In the genomic region with DNA sequence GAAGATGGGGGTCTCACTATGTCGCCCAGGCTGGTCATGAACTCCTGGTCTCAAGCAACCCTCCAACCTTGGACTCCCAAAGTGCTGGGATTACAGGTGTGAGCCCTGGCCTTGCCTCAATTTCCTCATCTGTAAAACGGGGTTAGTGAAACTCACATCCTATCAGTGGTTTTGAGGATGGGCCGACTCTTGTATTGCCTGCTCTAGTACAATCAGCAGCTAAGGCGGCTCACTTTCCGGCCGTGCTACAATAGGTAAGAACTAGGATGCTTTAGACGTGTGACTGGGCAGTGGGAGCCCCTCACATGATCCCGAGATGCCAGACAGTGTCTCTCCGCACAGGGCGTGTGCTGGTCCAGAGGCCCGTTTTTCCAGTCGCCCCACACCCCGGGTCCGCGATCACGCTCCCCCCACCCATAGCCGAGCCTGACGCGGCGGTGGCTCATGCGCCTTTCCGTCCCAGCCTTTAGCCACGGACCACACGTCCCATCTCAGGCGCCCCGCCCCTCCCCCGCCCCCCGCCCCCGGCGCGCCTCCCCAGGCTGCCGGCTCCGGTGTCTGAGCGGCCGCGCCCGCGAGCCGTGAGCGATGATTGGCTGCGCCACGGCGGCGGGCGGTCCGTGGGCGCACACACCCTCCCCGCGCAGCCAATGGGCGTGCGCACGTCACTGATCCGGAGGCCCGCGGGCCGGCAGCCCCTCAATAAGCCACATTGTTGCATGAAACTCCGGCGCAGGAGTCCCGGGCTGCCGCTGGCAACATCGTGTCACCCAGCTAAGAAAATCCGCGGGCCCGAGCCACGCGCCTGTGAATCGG, we compare ENCODE assay signal across 8 cellular contexts. TPM values are rescaled to one million over a fixed set of nuclear protein-coding genes. Genes with fewer than 3 reads are reported as not detected.
A peak's percentile ranks its signal among the peaks of the same experiment; 100 is the strongest.
DNase-seq lines count a peak whose midpoint lies in the region; ATAC-seq and TF ChIP-seq lines count a peak whose summit lies in the region.

TSS of gene HK2 (plus strand) at position 710 of the 816 bp plus-strand sequence. CDS start 454 bp downstream, outside the sequence.

- H3K27me3 ChIP-seq in CD8-positive, alpha-beta T cell (ENCODE audit: insufficient read depth, low read length): no peaks in the 10 kb centered on the region
- no peaks in the 10 kb centered on the region for H3K27me3 ChIP-seq in OCI-LY1 (ENCODE audit: insufficient read depth, low read length)

- H4K20me1 ChIP-seq in OCI-LY1 (ENCODE audit: insufficient read depth, low read length): no peaks in the 10 kb centered on the region; the same call in 1 of the 2 replicates

- H3K4me3 ChIP-seq in CD8-positive, alpha-beta T cell (ENCODE audit: low read depth, low read length): peak within 1 kb of the TSS; percentile 76
- H3K4me3 ChIP-seq in OCI-LY1 (ENCODE audit: low read depth, low read length, poor library complexity, severe bottlenecking): peak within 1 kb of the TSS; percentile 90
- H3K4me3 ChIP-seq in epithelial cell of esophagus (ENCODE audit: low read length): peak within 1 kb of the TSS; percentile 82

- H3K27me3 Mint-ChIP-seq in CD8-positive, alpha-beta T cell (ENCODE audit: low read depth): no peaks in the 10 kb centered on the region

- peaks cover 25% of the 10 kb centered on the region for H3K4me1 ChIP-seq in CD8-positive, alpha-beta T cell (ENCODE audit: insufficient read depth, low read length)
- peaks cover 33% of the 10 kb centered on the region for H3K4me1 ChIP-seq in OCI-LY1 (ENCODE audit: insufficient read depth, low read length, severe bottlenecking)

- H3F3A ChIP-seq in OCI-LY1 (ENCODE audit: insufficient read depth, low read length): no peaks in the 10 kb centered on the region

- H2AFZ ChIP-seq in OCI-LY1 (ENCODE audit: low read length): no peak within 1 kb of the TSS

- DNase-seq in CD8-positive, alpha-beta T cell: peak; percentile 54 to 81 (median 72)
- DNase-seq in activated CD8-positive, alpha-beta memory T cell treated with anti-CD3 and anti-CD28 coated beads, Interleukin-2, amount 50 U/mL, for 4 hours: peak; percentile 83
- peak; percentile 92 for DNase-seq in epithelial cell of esophagus (ENCODE audit: low read depth)
- DNase-seq in mucosa of gallbladder (ENCODE audit: low spot score): peak; percentile 87
- DNase-seq in stimulated activated CD8-positive, alpha-beta memory T cell treated with anti-CD3 and anti-CD28 coated beads, Interleukin-4, amount 100 ng/mL, for 48 hours: peak; percentile 85

- H3K9me3 Mint-ChIP-seq in CD8-positive, alpha-beta T cell: no peaks in the 10 kb centered on the region

- intact Hi-C loops in CD8-positive, alpha-beta T cell (cut with DNase I, micrococcal nuclease): loop anchor here (2.0 to 10.0 kb wide), 3 partner anchors 43 to 1569 kb away; partner anchors contain the start of gene SEMA4F (in 2 of the 2)

- no peaks in the 10 kb centered on the region for H3K36me3 ChIP-seq in CD8-positive, alpha-beta T cell (ENCODE audit: insufficient read depth, low read length)
- H3K36me3 ChIP-seq in OCI-LY1 (ENCODE audit: insufficient read depth, low read length): peaks cover 7% of the 10 kb centered on the region; the same call in 1 of the 2 replicates

- no peaks in the 10 kb centered on the region for H3K36me3 Mint-ChIP-seq in CD8-positive, alpha-beta T cell

- H3K27ac ChIP-seq in CD8-positive, alpha-beta T cell (ENCODE audit: low read depth, low read length): peak within 1 kb of the TSS; percentile 53
- peak within 1 kb of the TSS; percentile 71 for H3K27ac ChIP-seq in OCI-LY1 (ENCODE audit: low read depth, low read length, poor library complexity, severe bottlenecking)

- H3K4me3 Mint-ChIP-seq in CD8-positive, alpha-beta T cell: peak within 1 kb of the TSS; percentile 89

- H3K27ac Mint-ChIP-seq in CD8-positive, alpha-beta T cell: peak within 1 kb of the TSS; percentile 85

- POLR2A ChIA-PET in CD8-positive, alpha-beta T cell (lab: Charles Lee): interaction anchor here (1.2 to 2.4 kb wide), 3 partner anchors 16 to 120 kb away, joined by 3 to 19 read pairs (median 7); no protein-coding TSS in a partner anchor

- H3K9me2 ChIP-seq in OCI-LY1 (ENCODE audit: low read depth, low read length): no peaks in the 10 kb centered on the region

- peaks cover 35% of the 10 kb centered on the region for H3K4me1 Mint-ChIP-seq in CD8-positive, alpha-beta T cell (ENCODE audit: low read depth)

- H3K9ac ChIP-seq in OCI-LY1 (ENCODE audit: low read length): peak within 1 kb of the TSS; percentile 94

- no peaks in the 10 kb centered on the region for H3K9me3 ChIP-seq in CD8-positive, alpha-beta T cell (ENCODE audit: low read length)
- no peaks in the 10 kb centered on the region for H3K9me3 ChIP-seq in OCI-LY1 (ENCODE audit: low read length)

- no peak for TF ChIP-seq CTCF in CD8-positive, alpha-beta T cell (IDR thresholded peaks at IDR 0.05)
- TF ChIP-seq CTCF in OCI-LY1 (IDR thresholded peaks at IDR 0.05; ENCODE audit: low read length): no peak
- no peak for TF ChIP-seq CTCF in epithelial cell of esophagus (IDR thresholded peaks at IDR 0.05; ENCODE audit: insufficient read depth, low read depth, low read length, missing control alignments)

- peak within 1 kb of the TSS; percentile 91 for H3K4me2 ChIP-seq in OCI-LY1 (ENCODE audit: low read length)

- CTCF ChIA-PET in CD8-positive, alpha-beta T cell (lab: Charles Lee): interaction anchor here (0.7 to 7.1 kb wide), 5 partner anchors 15 to 123 kb away, joined by 3 to 78 read pairs (median 14); no protein-coding TSS in a partner anchor

- peak; percentile 83 for ATAC-seq in CD8-positive, alpha-beta T cell
- ATAC-seq in GM19372 (IDR thresholded peaks at IDR 0.05; ENCODE audit: low read depth, unreplicated experiment) (peak; percentile 81), HG03520 (IDR thresholded peaks at IDR 0.05; ENCODE audit: unreplicated experiment) (peak; percentile 68)

- H3K79me2 ChIP-seq in OCI-LY1 (ENCODE audit: insufficient read depth, low read length): peaks cover 32% of the 10 kb centered on the region

RNA-seq across cellular contexts. Expression of gene HK2, which starts in this region (rescaled TPM):
- total RNA-seq in CD8-positive, alpha-beta T cell: 1 to 10 TPM; 6.5 to 8.9 TPM
- 23.7 TPM for total RNA-seq in mucosa of gallbladder

Comparison
In these comparisons a context has a peak if more than half of its experiments do, and no peak if none do; other contexts are left out.
1. Peak in every context shown above with its lines: DNase-seq, ATAC-seq, H3K4me3 ChIP-seq and H3K27ac ChIP-seq.